ENCODE assay signal across 1 cellular context in the genomic region with DNA sequence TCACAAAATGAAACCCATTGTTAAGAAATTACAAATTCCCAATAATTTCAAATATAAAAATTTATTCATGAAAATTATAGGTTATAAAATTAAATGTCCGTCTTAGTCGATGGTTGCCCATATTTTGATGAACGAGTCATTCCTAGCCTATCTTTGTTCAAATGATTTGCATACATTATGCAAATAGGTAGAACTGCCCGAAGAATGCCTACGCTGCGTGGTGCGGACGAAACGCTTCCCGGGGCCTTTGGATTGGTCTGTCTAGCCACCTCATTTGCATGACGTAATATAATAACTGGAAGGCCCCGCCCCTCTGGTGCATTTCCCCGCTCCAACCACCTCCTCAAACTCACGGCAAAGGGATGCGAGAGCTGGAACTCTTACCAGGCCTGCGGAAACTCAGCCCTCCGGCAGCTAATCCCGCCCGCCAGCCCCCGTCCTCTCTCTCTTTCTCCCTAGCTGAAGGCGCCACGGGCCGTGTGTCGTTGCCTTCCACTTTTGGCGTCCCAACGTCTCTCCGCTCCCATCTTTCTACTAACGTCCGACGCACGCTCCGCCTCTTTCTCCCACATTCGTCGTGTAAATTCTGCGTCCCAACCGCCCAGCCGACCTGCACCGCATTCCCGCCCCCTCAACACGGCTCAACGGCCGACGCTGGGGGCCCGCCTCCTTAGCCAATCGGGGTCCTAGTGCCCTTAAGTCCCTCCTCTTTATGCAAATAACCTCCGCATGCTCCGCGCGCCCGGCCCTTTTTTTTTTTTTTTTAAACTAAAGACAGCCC.
TF ChIP-seq lines count a peak whose summit lies in the region.

No MANE protein-coding gene starts in this region.

TF ChIP-seq in IMR-90, 13 proteins besides CTCF, POLR2A, EP300 and RAD21:
- TF ChIP-seq RCOR1 (IDR thresholded peaks at IDR 0.05; ENCODE audit: insufficient replicate concordance, low read length), result no peak
- TF ChIP-seq SMC3 (IDR thresholded peaks at IDR 0.05; ENCODE audit: low read depth, low read length), result no peak
- peak; percentile 76 for TF ChIP-seq CEBPB (IDR thresholded peaks at IDR 0.05; ENCODE audit: low read depth, low read length)
- TF ChIP-seq MAZ (IDR thresholded peaks at IDR 0.05; ENCODE audit: borderline replicate concordance, low read depth, low read length), result no peak
- peak; percentile 31; the same call in 1 of the 2 replicates for TF ChIP-seq BHLHE40 (IDR thresholded peaks at IDR 0.05; ENCODE audit: low read depth, low read length)
- no peak for TF ChIP-seq FOS (IDR thresholded peaks at IDR 0.05; ENCODE audit: low read depth, low read length)
- TF ChIP-seq, protein P1, sequence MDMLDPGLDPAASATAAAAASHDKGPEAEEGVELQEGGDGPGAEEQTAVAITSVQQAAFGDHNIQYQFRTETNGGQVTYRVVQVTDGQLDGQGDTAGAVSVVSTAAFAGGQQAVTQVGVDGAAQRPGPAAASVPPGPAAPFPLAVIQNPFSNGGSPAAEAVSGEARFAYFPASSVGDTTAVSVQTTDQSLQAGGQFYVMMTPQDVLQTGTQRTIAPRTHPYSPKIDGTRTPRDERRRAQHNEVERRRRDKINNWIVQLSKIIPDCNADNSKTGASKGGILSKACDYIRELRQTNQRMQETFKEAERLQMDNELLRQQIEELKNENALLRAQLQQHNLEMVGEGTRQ (IDR thresholded peaks at IDR 0.05; ENCODE audit: low read depth, low read length), result no peak
- TF ChIP-seq MXI1 (IDR thresholded peaks at IDR 0.05; ENCODE audit: borderline replicate concordance, low read depth, low read length), result peak; percentile 69; the same call in 1 of the 2 replicates
- TF ChIP-seq MAFK (IDR thresholded peaks at IDR 0.05; ENCODE audit: low read depth, low read length), result peak; percentile 61
- 0 out of 2 replicates have a peak, but pooled peaks have one; percentile 15 for TF ChIP-seq RFX5 (IDR thresholded peaks at IDR 0.05; ENCODE audit: low read depth, low read length)
- no peak for TF ChIP-seq NFE2L2 (IDR thresholded peaks at IDR 0.05; ENCODE audit: low read depth, low read length)
- TF ChIP-seq, protein P2, sequence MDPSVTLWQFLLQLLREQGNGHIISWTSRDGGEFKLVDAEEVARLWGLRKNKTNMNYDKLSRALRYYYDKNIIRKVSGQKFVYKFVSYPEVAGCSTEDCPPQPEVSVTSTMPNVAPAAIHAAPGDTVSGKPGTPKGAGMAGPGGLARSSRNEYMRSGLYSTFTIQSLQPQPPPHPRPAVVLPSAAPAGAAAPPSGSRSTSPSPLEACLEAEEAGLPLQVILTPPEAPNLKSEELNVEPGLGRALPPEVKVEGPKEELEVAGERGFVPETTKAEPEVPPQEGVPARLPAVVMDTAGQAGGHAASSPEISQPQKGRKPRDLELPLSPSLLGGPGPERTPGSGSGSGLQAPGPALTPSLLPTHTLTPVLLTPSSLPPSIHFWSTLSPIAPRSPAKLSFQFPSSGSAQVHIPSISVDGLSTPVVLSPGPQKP (IDR thresholded peaks at IDR 0.05; ENCODE audit: borderline replicate concordance, low read depth, low read length), result no peak
- 0 out of 2 replicates have a peak, but pooled peaks have one; percentile 1 for TF ChIP-seq CHD1 (IDR thresholded peaks at IDR 0.05; ENCODE audit: low read depth, low read length)
